In genomic region chr14:33191855-33192254, GRCh38 we compare ENCODE assay signal across 3 cellular contexts.
"Had no signal": no experiment of that assay in that cellular context is flagged by ENCODE, and none has a peak within 500 bp of the region (broad histone marks: within the 10 kb centered on the region; RNA-seq: fewer than 3 reads in every experiment).

No MANE protein-coding gene starts in this region.

- DNase-seq: GDM1, GF-D8 had no signal

- ATAC-seq: GM12878 had no signal

- H3K4me3 ChIP-seq: GM12878 had no signal
